ENCODE assay signal across 1 cellular context in genomic region chr1:8870605-8871538, GRCh38.
A peak's percentile ranks its signal among the peaks of the same experiment; 100 is the strongest.
TF ChIP-seq lines count a peak whose summit lies in the region.

No MANE protein-coding gene starts in this region.

TF ChIP-seq in liver, 16 proteins besides CTCF, POLR2A, EP300 and RAD21 (continued from another document):
- TF ChIP-seq EGR1 (IDR thresholded peaks at IDR 0.05; ENCODE audit: low read depth in 2 of 2) (peak in 1 of 2 donors; percentile 53), NR2F2 (IDR thresholded peaks at IDR 0.05) (peak; percentile 38)
